Comparison of ENCODE assay signal across 15 cellular contexts in the genomic region with DNA sequence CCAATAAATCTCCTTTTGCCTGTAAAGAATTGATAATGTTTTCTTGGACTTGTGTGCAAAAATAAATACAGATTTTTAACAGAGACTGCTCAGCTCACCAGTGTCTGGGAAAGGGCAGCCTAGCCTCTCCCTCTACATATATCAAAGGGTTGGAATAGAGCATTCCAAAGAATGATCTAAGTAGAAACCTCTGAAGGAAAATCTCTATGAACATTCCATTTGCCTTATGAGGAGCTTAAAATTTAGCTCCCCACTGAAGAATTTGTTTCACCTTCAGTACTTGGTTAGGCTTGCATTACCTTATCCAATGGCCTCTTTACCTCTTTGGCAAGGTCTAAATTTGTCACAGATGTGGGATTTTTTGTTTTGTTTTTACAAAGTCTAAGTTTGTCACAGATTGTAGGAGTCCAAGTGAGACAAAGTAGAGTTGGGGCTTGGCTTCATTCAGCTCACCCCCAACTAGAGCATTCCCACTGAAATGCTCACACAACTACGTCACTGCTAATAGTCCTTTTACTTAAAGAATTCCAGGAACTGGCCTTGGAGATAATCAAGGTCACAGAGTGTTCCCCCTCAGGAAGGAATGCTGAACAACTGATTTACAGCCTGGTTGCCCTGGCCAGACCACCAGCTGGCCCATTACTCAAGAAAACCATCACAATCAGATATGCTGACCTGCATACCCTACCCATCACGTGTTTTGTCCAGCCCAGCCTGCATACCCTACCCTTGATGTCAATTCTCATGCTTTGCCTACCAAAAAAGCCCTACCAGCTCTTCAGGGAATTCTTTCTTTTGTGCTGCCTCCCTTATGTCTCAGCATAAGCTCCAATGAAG. TPM values are rescaled to one million over a fixed set of nuclear protein-coding genes. Genes with fewer than 3 reads are reported as not detected.
DNase-seq lines count a peak whose midpoint lies in the region; ATAC-seq and TF ChIP-seq lines count a peak whose summit lies in the region.
"Had no signal": no experiment of that assay in that cellular context is flagged by ENCODE, and none has a peak within 500 bp of the region (broad histone marks: within the 10 kb centered on the region; RNA-seq: fewer than 3 reads in every experiment).

No MANE protein-coding gene starts in this region.

- no peaks in the 10 kb centered on the region for H3K27me3 ChIP-seq in foreskin keratinocyte

- no peak overlapping the region for H3K27ac ChIP-seq in foreskin keratinocyte
- H3K27ac ChIP-seq in coronary artery, result peak overlapping the region in 1 of 2 donors; percentile 70
- H3K27ac ChIP-seq: KMS-11 had no signal

- intact Hi-C loops in activated T-helper 2 cell treated with anti-CD3 and anti-CD28 coated beads, Interferon-gamma antibody, Interleukin-2, Interleukin-4, amounts not matched to agents 10 μg/mL and 5 μg/mL and 100 μg/mL, durations not matched to agents 14 hours and 24 hours and 36 hours (cut with micrococcal nuclease), result no loop called here

- DNase-seq in AG04449 (ENCODE audit: low read depth, low spot score), result peak; percentile 93
- DNase-seq in SK-N-DZ (ENCODE audit: low spot score), result peak; percentile 37
- DNase-seq in foreskin keratinocyte, result peak; percentile 11 to 54
- DNase-seq in nephron progenitor cell, result no peak
- no peak for DNase-seq in coronary artery (ENCODE audit: low spot score)
- no peak for DNase-seq in activated T-helper 2 cell treated with anti-CD3 and anti-CD28 coated beads, Interferon-gamma antibody, Interleukin-2, Interleukin-4, amounts not matched to agents 10 μg/mL and 5 μg/mL and 100 μg/mL, durations not matched to agents 14 hours and 24 hours and 36 hours (ENCODE audit: low spot score)
- DNase-seq: foreskin melanocyte, GF-D8, midbrain, NCI-H2107, small intestine had no signal

- POLR2A ChIA-PET in AG04449 (lab: Yijun Ruan, JAX), result interaction anchor here (0.6 to 2.3 kb wide), 8 partner anchors 16 to 1150 kb away, joined by 3 to 12 read pairs (median 5); a partner anchor contains a TSS

- H3K4me1 Mint-ChIP-seq in nephron progenitor cell, result peaks cover 16% of the 10 kb centered on the region
- peaks cover 7% of the 10 kb centered on the region for H3K4me1 Mint-ChIP-seq in activated T-helper 2 cell treated with anti-CD3 and anti-CD28 coated beads, Interferon-gamma antibody, Interleukin-2, Interleukin-4, amounts not matched to agents 10 μg/mL and 5 μg/mL and 100 μg/mL, durations not matched to agents 14 hours and 24 hours and 36 hours (ENCODE audit: low read depth)

- no peak for ATAC-seq in foreskin keratinocyte
- ATAC-seq in GM21390 (IDR thresholded peaks at IDR 0.05; ENCODE audit: unreplicated experiment), result no peak
- ATAC-seq in GM19023 (IDR thresholded peaks at IDR 0.05; ENCODE audit: unreplicated experiment), result no peak
- ATAC-seq: Panc1 had no signal

- H3K27me3 Mint-ChIP-seq in nephron progenitor cell (ENCODE audit: low read depth, poor library complexity), result peaks cover 21% of the 10 kb centered on the region
- H3K27me3 Mint-ChIP-seq in activated T-helper 2 cell treated with anti-CD3 and anti-CD28 coated beads, Interferon-gamma antibody, Interleukin-2, Interleukin-4, amounts not matched to agents 10 μg/mL and 5 μg/mL and 100 μg/mL, durations not matched to agents 14 hours and 24 hours and 36 hours (ENCODE audit: low read depth), result peaks cover 19% of the 10 kb centered on the region

- H3K9me3 Mint-ChIP-seq in nephron progenitor cell, result peaks cover 15% of the 10 kb centered on the region
- no peaks in the 10 kb centered on the region for H3K9me3 Mint-ChIP-seq in activated T-helper 2 cell treated with anti-CD3 and anti-CD28 coated beads, Interferon-gamma antibody, Interleukin-2, Interleukin-4, amounts not matched to agents 10 μg/mL and 5 μg/mL and 100 μg/mL, durations not matched to agents 14 hours and 24 hours and 36 hours

- CTCF ChIA-PET in AG04449 (lab: Yijun Ruan, JAX), result interaction anchor here (0.7 to 2.0 kb wide), 17 partner anchors 9 to 431 kb away, joined by 3 to 15 read pairs (median 4); a partner anchor contains a TSS

- no peak overlapping the region for H3K4me3 Mint-ChIP-seq in nephron progenitor cell
- H3K4me3 Mint-ChIP-seq in activated T-helper 2 cell treated with anti-CD3 and anti-CD28 coated beads, Interferon-gamma antibody, Interleukin-2, Interleukin-4, amounts not matched to agents 10 μg/mL and 5 μg/mL and 100 μg/mL, durations not matched to agents 14 hours and 24 hours and 36 hours (ENCODE audit: low read depth), result no peak overlapping the region

- H3K4me3 ChIP-seq in AG04449 (ENCODE audit: low read depth, low read length) (no peak overlapping the region), coronary artery (no peak overlapping the region)

- TF ChIP-seq CTCF in AG04449 (IDR thresholded peaks at IDR 0.05; ENCODE audit: insufficient read depth, low read length, missing control alignments) (peak; percentile 14), foreskin keratinocyte (conservative IDR thresholded peaks at IDR 0.05) (no peak), nephron progenitor cell (IDR thresholded peaks at IDR 0.05) (no peak), coronary artery (IDR thresholded peaks at IDR 0.05) (no peak)

- peaks cover 7% of the 10 kb centered on the region for H3K4me1 ChIP-seq in foreskin keratinocyte

- peak overlapping the region; percentile 71 for H3K27ac Mint-ChIP-seq in nephron progenitor cell
- H3K27ac Mint-ChIP-seq in activated T-helper 2 cell treated with anti-CD3 and anti-CD28 coated beads, Interferon-gamma antibody, Interleukin-2, Interleukin-4, amounts not matched to agents 10 μg/mL and 5 μg/mL and 100 μg/mL, durations not matched to agents 14 hours and 24 hours and 36 hours, result no peak overlapping the region

- H3K36me3 Mint-ChIP-seq in nephron progenitor cell (ENCODE audit: low read depth), result no peaks in the 10 kb centered on the region
- no peaks in the 10 kb centered on the region for H3K36me3 Mint-ChIP-seq in activated T-helper 2 cell treated with anti-CD3 and anti-CD28 coated beads, Interferon-gamma antibody, Interleukin-2, Interleukin-4, amounts not matched to agents 10 μg/mL and 5 μg/mL and 100 μg/mL, durations not matched to agents 14 hours and 24 hours and 36 hours (ENCODE audit: low read depth)

RNA-seq across cellular contexts. Expression of a gene that starts 26.6 kb away (rescaled TPM):
- polyA plus RNA-seq in SK-N-DZ (2014; cell fraction: cytosol; rRNA removed), result 36.1 and 42.6 TPM in 2 replicates
- 21.7 and 24.9 TPM in 2 replicates for polyA plus RNA-seq in SK-N-DZ (2014; cell fraction: nucleus; rRNA removed)
- 5.0 and 5.2 TPM in 2 replicates for total RNA-seq in foreskin keratinocyte
- polyA plus RNA-seq in foreskin keratinocyte, result 2.1 and 2.4 TPM in 2 replicates
- 14.9 and 15.1 TPM in 2 replicates for total RNA-seq in activated T-helper 2 cell treated with anti-CD3 and anti-CD28 coated beads, Interferon-gamma antibody, Interleukin-2, Interleukin-4, amounts not matched to agents 10 μg/mL and 5 μg/mL and 100 μg/mL, durations not matched to agents 14 hours and 24 hours and 36 hours

RNA-seq across cellular contexts. Expression of a gene that starts 47.3 kb away (rescaled TPM):
- polyA plus RNA-seq in SK-N-DZ (2014; cell fraction: cytosol; rRNA removed), result 28.0 and 30.2 TPM in 2 replicates
- polyA plus RNA-seq in SK-N-DZ (2014; cell fraction: nucleus; rRNA removed), result 22.2 and 33.9 TPM in 2 replicates
- 16.9 and 17.3 TPM in 2 replicates for total RNA-seq in foreskin keratinocyte
- 3.8 and 4.0 TPM in 2 replicates for polyA plus RNA-seq in foreskin keratinocyte
- total RNA-seq in activated T-helper 2 cell treated with anti-CD3 and anti-CD28 coated beads, Interferon-gamma antibody, Interleukin-2, Interleukin-4, amounts not matched to agents 10 μg/mL and 5 μg/mL and 100 μg/mL, durations not matched to agents 14 hours and 24 hours and 36 hours, result 23.2 and 26.9 TPM in 2 replicates

Comparison
In these comparisons a context has a peak if more than half of its experiments do, and no peak if none do; other contexts are left out.
1. DNase-seq: peak in AG04449 (single experiment), SK-N-DZ (single experiment) and foreskin keratinocyte (2 of 2); none in nephron progenitor cell (single experiment), coronary artery (single experiment) and activated T-helper 2 cell treated with anti-CD3 and anti-CD28 coated beads, Interferon-gamma antibody, Interleukin-2, Interleukin-4, amounts not matched to agents 10 μg/mL and 5 μg/mL and 100 μg/mL, durations not matched to agents 14 hours and 24 hours and 36 hours (single experiment).